Comparison of ENCODE assay signal across 13 cellular contexts in genomic region chr14:34826661-34827060, GRCh38. TPM values are rescaled to one million over a fixed set of nuclear protein-coding genes. Genes with fewer than 3 reads are reported as not detected.
DNase-seq lines count a peak whose midpoint lies in the region; ATAC-seq and TF ChIP-seq lines count a peak whose summit lies in the region.
"Had no signal": no experiment of that assay in that cellular context is flagged by ENCODE, and none has a peak within 500 bp of the region (broad histone marks: within the 10 kb centered on the region; RNA-seq: fewer than 3 reads in every experiment).

No MANE protein-coding gene starts in this region.

- H3K36me3 Mint-ChIP-seq in CD4-positive, alpha-beta T cell (ENCODE audit: low read depth) = peaks cover 62% of the 10 kb centered on the region
- H3K36me3 Mint-ChIP-seq in memory B cell = peaks cover 30% of the 10 kb centered on the region

- CTCF ChIA-PET in CD4-positive, alpha-beta T cell (lab: Charles Lee) = interaction anchor here (0.6 kb wide), 1 partner anchor 739 kb away, joined by 3 read pairs; no protein-coding TSS in a partner anchor

- no peaks in the 10 kb centered on the region for H3K9me3 ChIP-seq in CD4-positive, alpha-beta T cell (ENCODE audit: control insufficient read depth, low read length)
- no peaks in the 10 kb centered on the region for H3K9me3 ChIP-seq in tibial nerve

- H3K27ac ChIP-seq in CD4-positive, alpha-beta T cell (ENCODE audit: low read depth, low read length) = no peak overlapping the region
- H3K27ac ChIP-seq in tibial nerve = no peak overlapping the region
- H3K27ac ChIP-seq: KMS-11 had no signal

- TF ChIP-seq EP300 in tibial nerve (IDR thresholded peaks at IDR 0.05) = no peak

- WGBS in tibial nerve, 2 donors = 89 to 91% methylated on average over 2 of the region's 2 CpGs

- H3K36me3 ChIP-seq in tibial nerve = peaks cover 0 to 37% (median 0%) of the 10 kb centered on the region in 3 donors

- H3K27me3 ChIP-seq in CD4-positive, alpha-beta T cell (ENCODE audit: control insufficient read depth, insufficient read depth, low read length) = no peaks in the 10 kb centered on the region
- H3K27me3 ChIP-seq in tibial nerve = no peaks in the 10 kb centered on the region

- H3K4me1 Mint-ChIP-seq in CD4-positive, alpha-beta T cell (ENCODE audit: low read depth) = peaks cover 38% of the 10 kb centered on the region
- H3K4me1 Mint-ChIP-seq in memory B cell = peaks cover 23% of the 10 kb centered on the region

- H3K4me1 ChIP-seq in tibial nerve = no peaks in the 10 kb centered on the region

- H3K4me3 ChIP-seq in tibial nerve = no peak overlapping the region

- H3K9me3 Mint-ChIP-seq in CD4-positive, alpha-beta T cell = no peaks in the 10 kb centered on the region
- H3K9me3 Mint-ChIP-seq in memory B cell = no peaks in the 10 kb centered on the region
- H3K9me3 Mint-ChIP-seq: activated naive CD8-positive, alpha-beta T cell treated with anti-CD3 and anti-CD28 coated beads, Interleukin-2, amount 10 ng/mL, durations not matched to agents 7 days and 5 days had no signal

- DNase-seq in CD4-positive, alpha-beta T cell = no peak
- DNase-seq in HS-5 (ENCODE audit: low read depth) = peak; percentile 24
- peak; percentile 55 for DNase-seq in amniotic epithelial cell (ENCODE audit: low read depth)
- DNase-seq in memory B cell (ENCODE audit: low spot score in 2 of 2) = no peak
- no peak for DNase-seq in tibial nerve (ENCODE audit: low spot score in 2 of 2)
- no peak for DNase-seq in activated CD4-positive, alpha-beta T cell treated with anti-CD3 and anti-CD28 coated beads, Interleukin-2, amount 50 U/mL, for 1 hour
- DNase-seq: activated naive CD8-positive, alpha-beta T cell treated with anti-CD3 and anti-CD28 coated beads, Interleukin-2, amount 10 ng/mL, durations not matched to agents 7 days and 5 days; kidney glomerular epithelial cell; NCI-H2081 treated with DMSO at 0.1 percent for 48 hours; right cardiac atrium; T-helper 1 cell had no signal

- TF ChIP-seq CTCF in CD4-positive, alpha-beta T cell (IDR thresholded peaks at IDR 0.05) = no peak
- TF ChIP-seq CTCF in tibial nerve (IDR thresholded peaks at IDR 0.05) = no peak

- no peaks in the 10 kb centered on the region for H3K27me3 Mint-ChIP-seq in CD4-positive, alpha-beta T cell
- no peaks in the 10 kb centered on the region for H3K27me3 Mint-ChIP-seq in memory B cell
- H3K27me3 Mint-ChIP-seq: activated naive CD8-positive, alpha-beta T cell treated with anti-CD3 and anti-CD28 coated beads, Interleukin-2, amount 10 ng/mL, durations not matched to agents 7 days and 5 days had no signal

- no peak for ATAC-seq in CD4-positive, alpha-beta T cell (ENCODE audit: poor library complexity)
- ATAC-seq in memory B cell (ENCODE audit: low read depth) (no peak), HG03460 (IDR thresholded peaks at IDR 0.05; ENCODE audit: unreplicated experiment) (no peak)
- ATAC-seq: right cardiac atrium had no signal

- intact Hi-C loops in CD4-positive, alpha-beta T cell (cut with DNase I, micrococcal nuclease) = no loop called here

- no peak for TF ChIP-seq POLR2A in tibial nerve (IDR thresholded peaks at IDR 0.05)

- peak overlapping the region; percentile 43 for H3K27ac Mint-ChIP-seq in CD4-positive, alpha-beta T cell
- H3K27ac Mint-ChIP-seq in memory B cell = peak overlapping the region; percentile 62
- H3K27ac Mint-ChIP-seq: activated naive CD8-positive, alpha-beta T cell treated with anti-CD3 and anti-CD28 coated beads, Interleukin-2, amount 10 ng/mL, durations not matched to agents 7 days and 5 days had no signal

- H3K4me3 Mint-ChIP-seq in CD4-positive, alpha-beta T cell = no peak overlapping the region
- H3K4me3 Mint-ChIP-seq in memory B cell = no peak overlapping the region
- H3K4me3 Mint-ChIP-seq: activated naive CD8-positive, alpha-beta T cell treated with anti-CD3 and anti-CD28 coated beads, Interleukin-2, amount 10 ng/mL, durations not matched to agents 7 days and 5 days had no signal

- POLR2A ChIA-PET in CD4-positive, alpha-beta T cell (lab: Charles Lee) = no interaction called here

RNA-seq across cellular contexts. Expression of gene BAZ1A, which starts 48.5 kb away (rescaled TPM):
- total RNA-seq in CD4-positive, alpha-beta T cell = 10 to 100 TPM; 46.5 to 52.3 TPM
- total RNA-seq in tibial nerve = 10 to 100 TPM; 26.0 to 32.6 (median 31.0) TPM

Comparison
In these comparisons a context has a peak if more than half of its experiments do, and no peak if none do; other contexts are left out.
1. DNase-seq: peak in HS-5 (single experiment) and amniotic epithelial cell (single experiment); none in CD4-positive, alpha-beta T cell (0 of 10), memory B cell (0 of 2), tibial nerve (0 of 2) and activated CD4-positive, alpha-beta T cell treated with anti-CD3 and anti-CD28 coated beads, Interleukin-2, amount 50 U/mL, for 1 hour (single experiment).